ENCODE assay signal across 20 cellular contexts in the genomic region with DNA sequence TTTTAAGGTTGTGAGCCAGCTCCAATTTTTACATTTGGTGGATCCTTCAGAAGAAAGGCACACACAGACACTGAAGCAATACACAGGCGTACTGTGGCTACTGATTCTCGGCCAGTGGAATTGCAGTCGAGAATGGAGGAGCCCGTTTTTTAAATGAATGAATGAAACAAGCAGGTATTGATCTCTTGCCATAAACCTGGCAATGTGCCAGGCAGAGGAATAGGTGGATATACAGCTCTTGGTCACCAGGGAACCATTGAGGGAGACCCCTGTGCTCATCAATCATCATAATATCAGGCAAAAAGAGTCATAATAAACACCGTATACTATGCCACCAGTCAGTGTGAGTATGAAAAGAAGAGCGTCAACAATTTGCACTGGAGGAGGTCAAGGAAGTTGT.
DNase-seq lines count a peak whose midpoint lies in the region; ATAC-seq, FAIRE-seq and TF ChIP-seq lines count a peak whose summit lies in the region.
"Had no signal": no experiment of that assay in that cellular context is flagged by ENCODE, and none has a peak within 500 bp of the region (broad histone marks: within the 10 kb centered on the region; RNA-seq: fewer than 3 reads in every experiment).

No MANE protein-coding gene starts in this region.

- no peak overlapping the region for H3K18ac ChIP-seq in H1 (ENCODE audit: extremely low read depth, low read length)

- H3K79me1 ChIP-seq in H1 (ENCODE audit: low read depth, low read length), result no peaks in the 10 kb centered on the region

- H4K5ac ChIP-seq in H1 (ENCODE audit: insufficient read length, low read depth, low read length), result no peak overlapping the region

- H4K8ac ChIP-seq in H1 (ENCODE audit: extremely low read depth, insufficient read depth, low read length), result no peak overlapping the region

- H2BK12ac ChIP-seq in H1 (ENCODE audit: low read depth, low read length), result no peak overlapping the region

- H3K14ac ChIP-seq in H1 (ENCODE audit: insufficient read length), result no peak overlapping the region

- TF ChIP-seq CTCF in HepG2 (CRISPR knock-in tag; IDR thresholded peaks at IDR 0.05) (no peak), right lobe of liver (IDR thresholded peaks at IDR 0.05) (no peak), H1 (IDR thresholded peaks at IDR 0.05; ENCODE audit: control extremely low read depth in 1 of 3, insufficient read depth in 1 of 3, low read depth in 1 of 3, low read length in 3 of 3) (no peak), lower leg skin (IDR thresholded peaks at IDR 0.05) (no peak)

- H3K36me3 ChIP-seq in HepG2 (replicated peaks in 1 of 2; ENCODE audit: control insufficient read depth in 1 of 2, insufficient read depth in 2 of 2, low read length in 2 of 2), result no peaks in the 10 kb centered on the region
- H3K36me3 ChIP-seq in right lobe of liver, result no peaks in the 10 kb centered on the region
- no peaks in the 10 kb centered on the region for H3K36me3 ChIP-seq in H1 (ENCODE audit: control insufficient read depth in 2 of 4, insufficient read depth in 4 of 4, low read length in 3 of 4)
- H3K36me3 ChIP-seq: BLaER1 had no signal

- H2BK20ac ChIP-seq in H1 (ENCODE audit: low read length), result no peak overlapping the region

- H3K4me1 ChIP-seq in HepG2 (ENCODE audit: insufficient read depth, low read length) (no peaks in the 10 kb centered on the region), right lobe of liver (no peaks in the 10 kb centered on the region), H1 (replicated peaks in 1 of 4; ENCODE audit: control insufficient read depth in 3 of 4, insufficient read depth in 4 of 4, low read length in 3 of 4) (peaks cover 4 to 21% (median 5%) of the 10 kb centered on the region in 4 experiments)
- H3K4me1 ChIP-seq: Caco-2 had no signal

- H3K9ac ChIP-seq in HepG2 (ENCODE audit: insufficient read depth, low read depth, low read length) (no peak overlapping the region), H1 (replicated peaks in 1 of 4; ENCODE audit: extremely low read depth in 1 of 4, low read depth in 3 of 4, low read length in 3 of 4) (no peak overlapping the region)
- H3K9ac ChIP-seq: BLaER1 had no signal

- no peak for TF ChIP-seq RAD21 in HepG2 (CRISPR knock-in tag; IDR thresholded peaks at IDR 0.05)
- TF ChIP-seq RAD21 in H1 (IDR thresholded peaks at IDR 0.05 in 1 of 2, conservative IDR thresholded peaks at IDR 0.05 in 1 of 2; ENCODE audit: low read depth in 2 of 2, low read length in 2 of 2), result no peak

- peak; percentile 19 for DNase-seq in NCI-H82 (lab: John Stamatoyannopoulos, UW)
- no peak for DNase-seq in NCI-H82 treated with DMSO at 0.1 percent for 48 hours (lab: John Stamatoyannopoulos, UW; ENCODE audit: unreplicated experiment)
- DNase-seq in HepG2 (ENCODE audit: low spot score), result no peak
- DNase-seq in right lobe of liver, result no peak
- DNase-seq in H1 (ENCODE audit: low read depth in 1 of 2, low spot score in 2 of 2), result no peak
- DNase-seq in lower leg skin (ENCODE audit: low spot score in 2 of 2), result no peak
- DNase-seq: Caco-2; CD4-positive, CD25-positive, alpha-beta regulatory T cell; CD8-positive, alpha-beta T cell; DMS153; DND-41; GOT3; H7; HCEC 1CT had no signal

- no peak for TF ChIP-seq POLR2A in HepG2 (IDR thresholded peaks at IDR 0.05; ENCODE audit: insufficient read depth in 1 of 2, low read depth in 2 of 2, low read length in 2 of 2)
- no peak for TF ChIP-seq POLR2A in right lobe of liver (IDR thresholded peaks at IDR 0.05)
- TF ChIP-seq POLR2A in H1 (IDR thresholded peaks at IDR 0.05; ENCODE audit: control extremely low read depth in 1 of 2, low read depth in 2 of 2, low read length in 2 of 2), result no peak
- TF ChIP-seq POLR2A in lower leg skin (IDR thresholded peaks at IDR 0.05), result no peak

- H3K9me3 ChIP-seq in HepG2 (ENCODE audit: low read length) (peaks cover 6% of the 10 kb centered on the region; the same call in 1 of the 2 replicates), right lobe of liver (no peaks in the 10 kb centered on the region), H1 (ENCODE audit: insufficient read depth in 2 of 2, low read depth in 1 of 2, low read length in 1 of 2) (peaks cover 0 to 6% of the 10 kb centered on the region in 2 experiments; a peak in 1 of 4 replicates)

- H2BK15ac ChIP-seq in H1 (ENCODE audit: low read length), result 0 out of 2 replicates have a peak overlapping the region, but pooled peaks have one; percentile 10

- H3K4me2 ChIP-seq in HepG2 (ENCODE audit: low read depth, low read length) (no peak overlapping the region), H1 (ENCODE audit: insufficient read depth in 1 of 2, low read depth in 2 of 2, low read length in 2 of 2) (no peak overlapping the region)
- H3K4me2 ChIP-seq: BLaER1 had no signal

- CTCF ChIA-PET in HepG2 (lab: Yijun Ruan, JAX; ENCODE audit: low intra/inter-chr PET ratio, low total read pairs) (no interaction called here), H1 (lab: Charles Lee; ENCODE audit: partially characterized antibody) (no interaction called here)

- ATAC-seq in HepG2 (no peak), right lobe of liver (no peak)
- ATAC-seq: CD8-positive, alpha-beta T cell had no signal

- H3K4me3 ChIP-seq in HepG2 (replicated peaks in 1 of 3; ENCODE audit: insufficient read depth in 1 of 3, low read depth in 2 of 3, low read length in 3 of 3) (no peak overlapping the region), right lobe of liver (no peak overlapping the region), H1 (ENCODE audit: extremely low read depth in 1 of 4, insufficient read depth in 2 of 4, low read depth in 3 of 4, low read length in 4 of 4) (no peak overlapping the region), lower leg skin (ENCODE audit: low read depth, poor library complexity, severe bottlenecking) (no peak overlapping the region)
- H3K4me3 ChIP-seq: BLaER1 had no signal

- no peak overlapping the region for H2AK5ac ChIP-seq in H1 (ENCODE audit: low read depth, low read length)

- H2BK120ac ChIP-seq in H1 (replicated peaks; ENCODE audit: low read depth, low read length), result no peak overlapping the region

- H3K23ac ChIP-seq in H1 (ENCODE audit: insufficient read length), result no peak overlapping the region

- H2AFZ ChIP-seq in HepG2 (ENCODE audit: low read length) (no peak overlapping the region), H1 (ENCODE audit: low read length) (no peak overlapping the region)

- H3K4ac ChIP-seq in H1 (replicated peaks; ENCODE audit: insufficient read length, low read depth, low read length), result no peak overlapping the region

- BruUV-seq in HepG2 (replicated peaks; lab: Mats Ljungman, UMichigan), result no TSS peak

- no peak overlapping the region for H3K27ac ChIP-seq in HepG2 (ENCODE audit: extremely low read length, insufficient read depth, low read length)
- H3K27ac ChIP-seq in right lobe of liver, result no peak overlapping the region
- H3K27ac ChIP-seq in H1 (ENCODE audit: low read depth, low read length), result no peak overlapping the region
- H3K27ac ChIP-seq: 22Rv1, BLaER1, C4-2B had no signal

- no peak for FAIRE-seq in HepG2 (lab: Jason Lieb, UNC)
- no peak for FAIRE-seq in H1 (lab: Jason Lieb, UNC)
- FAIRE-seq: A204.1, G401.6, GM12892 had no signal

- no peak overlapping the region for H4K91ac ChIP-seq in H1 (replicated peaks; ENCODE audit: insufficient read length, low read length)

- no peaks in the 10 kb centered on the region for H3K23me2 ChIP-seq in H1 (ENCODE audit: low read depth, low read length)

- TF ChIP-seq EP300 in HepG2 (IDR thresholded peaks at IDR 0.05; ENCODE audit: low read depth in 2 of 2, low read length in 2 of 2) (no peak), HepG2 (CRISPR knock-in tag; IDR thresholded peaks at IDR 0.05; ENCODE audit: borderline replicate concordance) (no peak), H1 (IDR thresholded peaks at IDR 0.05; ENCODE audit: borderline replicate concordance in 1 of 2, low read depth in 2 of 2, low read length in 2 of 2) (no peak)

- H3K79me2 ChIP-seq in HepG2 (ENCODE audit: insufficient read depth, low read length), result no peaks in the 10 kb centered on the region
- no peaks in the 10 kb centered on the region for H3K79me2 ChIP-seq in H1 (ENCODE audit: control insufficient read depth in 1 of 2, insufficient read depth in 2 of 2, low read length in 2 of 2)

- intact Hi-C loops in HepG2 (cut with micrococcal nuclease; ENCODE audit: unreplicated experiment) (no loop called here), right lobe of liver (cut with DNase I) (no loop called here), lower leg skin (cut with DNase I; ENCODE audit: low total_unique reads) (no loop called here)

- no peaks in the 10 kb centered on the region for H4K20me1 ChIP-seq in HepG2 (ENCODE audit: insufficient read depth, low read length)
- H4K20me1 ChIP-seq in H1 (replicated peaks in 1 of 2; ENCODE audit: control insufficient read depth in 1 of 2, insufficient read depth in 2 of 2, low read length in 2 of 2), result no peaks in the 10 kb centered on the region
- H4K20me1 ChIP-seq: BLaER1 had no signal

- H3K27me3 ChIP-seq in HepG2 (ENCODE audit: control insufficient read depth in 1 of 2, insufficient read depth in 2 of 2, low read length in 2 of 2) (peaks cover 1 to 77% of the 10 kb centered on the region in 2 experiments), right lobe of liver (no peaks in the 10 kb centered on the region), H1 (replicated peaks in 1 of 4; ENCODE audit: control insufficient read depth in 3 of 4, extremely low read depth in 1 of 4, insufficient read depth in 3 of 4, low read length in 3 of 4) (no peaks in the 10 kb centered on the region)

- H2BK5ac ChIP-seq in H1 (ENCODE audit: low read depth, low read length), result no peak overlapping the region

- H3K56ac ChIP-seq in H1 (replicated peaks; ENCODE audit: insufficient read length, low read depth, low read length), result no peak overlapping the region

- in situ Hi-C loops in HepG2 (cut with HindIII; ENCODE audit: extremely low pct_ligation_motif_present, low pct_unique_long_range_greater_than_20kb), result no loop called here

- WGBS in HepG2 (ENCODE audit: low lambda C conversion rate), result 25% methylated on average over 6 of the region's 6 CpGs
- WGBS in right lobe of liver (ENCODE audit: insufficient coverage, low coverage, low lambda C conversion rate, missing lambda C conversion rate), result 80% methylated on average over 6 of the region's 6 CpGs
- WGBS in H1 (ENCODE audit: extremely low coverage in 1 of 2, insufficient coverage in 1 of 2, insufficient read length in 1 of 2, insufficient replicate concordance in 2 of 2, low coverage in 1 of 2, low lambda C conversion rate in 2 of 2, missing lambda C conversion rate in 1 of 2), 2 experiments, result 81% methylated on average over 6 of the region's 6 CpGs; no CpG with 5 or more reads in 1 of the 2 experiments
- 79 to 80% methylated on average over 6 of the region's 6 CpGs for WGBS in lower leg skin, 2 donors

- POLR2A ChIA-PET in HepG2 (lab: Yijun Ruan, JAX) (no interaction called here), H1 (lab: Charles Lee; ENCODE audit: partially characterized antibody) (no interaction called here)

TF ChIP-seq in HepG2, 621 proteins besides CTCF, POLR2A, EP300 and RAD21 (continues in another document):
- TF ChIP-seq LCORL (IDR thresholded peaks at IDR 0.05) (peak; percentile 93), LCORL (CRISPR knock-in tag; IDR thresholded peaks at IDR 0.05) (no peak)

TF ChIP-seq in H1, 55 proteins besides CTCF, POLR2A, EP300 and RAD21 (continues in another document):
- TF ChIP-seq SIX5 (IDR thresholded peaks at IDR 0.05; ENCODE audit: low read depth, low read length), result no peak
- no peak for TF ChIP-seq RBBP5 (IDR thresholded peaks at IDR 0.05; ENCODE audit: borderline replicate concordance, low read depth, low read length)
